Comparison of ENCODE assay signal across 1 cellular context in the genomic region with DNA sequence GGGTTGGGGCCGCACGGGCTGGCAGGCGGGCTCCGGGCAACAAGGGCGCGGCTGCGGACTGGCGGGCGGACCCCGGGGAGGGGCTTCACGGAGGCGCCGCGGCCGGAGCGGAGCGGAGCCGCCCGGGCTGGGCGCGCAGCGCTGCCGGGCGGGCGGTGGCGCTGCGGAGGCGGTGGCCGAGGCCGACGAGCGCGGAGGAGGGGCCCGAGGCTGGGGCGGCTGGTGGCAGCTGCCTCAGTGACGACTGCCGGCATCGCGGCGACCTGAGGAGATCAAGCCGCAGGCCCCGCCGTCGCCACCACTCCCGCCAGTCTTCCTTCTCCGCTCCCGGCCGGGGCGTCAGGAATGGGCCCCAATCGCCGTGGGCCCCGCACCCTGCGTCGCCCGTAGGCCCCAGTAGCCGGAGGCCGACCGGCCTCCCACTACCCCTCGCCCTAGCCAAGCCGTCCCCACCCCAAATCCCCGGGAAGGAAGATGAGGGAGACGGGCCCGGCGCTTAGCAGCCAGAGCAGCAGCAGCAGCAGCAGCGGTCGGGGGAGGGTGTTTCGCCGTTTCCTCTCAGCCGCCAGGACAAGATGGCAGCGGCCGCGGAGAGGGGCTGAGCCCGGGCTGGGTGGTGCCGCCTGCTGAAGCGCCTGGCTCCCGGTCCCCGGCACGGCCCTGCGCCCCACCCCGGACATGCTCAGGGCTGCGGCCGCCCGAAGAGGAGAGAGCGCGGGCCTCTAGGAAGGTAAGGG.
TF ChIP-seq lines count a peak whose summit lies in the region.

A gene (plus strand): TSS at position 222 of the 737 bp plus-strand sequence.

TF ChIP-seq in WTC11, 78 proteins besides CTCF, POLR2A, EP300 and RAD21 (continued from another document and continues in another):
- TF ChIP-seq, protein P1, sequence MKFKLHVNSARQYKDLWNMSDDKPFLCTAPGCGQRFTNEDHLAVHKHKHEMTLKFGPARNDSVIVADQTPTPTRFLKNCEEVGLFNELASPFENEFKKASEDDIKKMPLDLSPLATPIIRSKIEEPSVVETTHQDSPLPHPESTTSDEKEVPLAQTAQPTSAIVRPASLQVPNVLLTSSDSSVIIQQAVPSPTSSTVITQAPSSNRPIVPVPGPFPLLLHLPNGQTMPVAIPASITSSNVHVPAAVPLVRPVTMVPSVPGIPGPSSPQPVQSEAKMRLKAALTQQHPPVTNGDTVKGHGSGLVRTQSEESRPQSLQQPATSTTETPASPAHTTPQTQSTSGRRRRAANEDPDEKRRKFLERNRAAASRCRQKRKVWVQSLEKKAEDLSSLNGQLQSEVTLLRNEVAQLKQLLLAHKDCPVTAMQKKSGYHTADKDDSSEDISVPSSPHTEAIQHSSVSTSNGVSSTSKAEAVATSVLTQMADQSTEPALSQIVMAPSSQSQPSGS (CRISPR knock-in tag; IDR thresholded peaks at IDR 0.05; ENCODE audit: borderline replicate concordance, low read depth), result no peak
- TF ChIP-seq NR3C1 (CRISPR knock-in tag; conservative IDR thresholded peaks at IDR 0.05; ENCODE audit: low read depth) (peak; percentile 80; the same call in 1 of the 2 replicates), KAT7 (CRISPR knock-in tag; IDR thresholded peaks at IDR 0.05; ENCODE audit: borderline replicate concordance) (no peak; the same call in 1 of the 2 replicates), CBFB (CRISPR knock-in tag; IDR thresholded peaks at IDR 0.05; ENCODE audit: low read depth) (peak; percentile 59; the same call in 1 of the 2 replicates), OVOL2 (CRISPR knock-in tag; IDR thresholded peaks at IDR 0.05; ENCODE audit: borderline replicate concordance) (no peak), RELA (CRISPR knock-in tag; IDR thresholded peaks at IDR 0.05; ENCODE audit: borderline replicate concordance) (0 out of 2 replicates have a peak, but pooled peaks have one; percentile 49), ATF1 (CRISPR knock-in tag; IDR thresholded peaks at IDR 0.05) (peak; percentile 64; the same call in 1 of the 2 replicates), TCF7 (CRISPR knock-in tag; IDR thresholded peaks at IDR 0.05; ENCODE audit: low read depth) (no peak; the same call in 1 of the 2 replicates), TEAD1 (CRISPR knock-in tag; IDR thresholded peaks at IDR 0.05) (no peak), NFE2L1 (CRISPR knock-in tag; IDR thresholded peaks at IDR 0.05) (no peak), FOXK1 (CRISPR knock-in tag; IDR thresholded peaks at IDR 0.05) (no peak), JAZF1 (CRISPR knock-in tag; IDR thresholded peaks at IDR 0.05) (no peak), ZNF423 (CRISPR knock-in tag; IDR thresholded peaks at IDR 0.05) (no peak), ZNF232 (CRISPR knock-in tag; IDR thresholded peaks at IDR 0.05) (0 out of 2 replicates have a peak, but pooled peaks have one; percentile 10), ZNF219 (CRISPR knock-in tag; IDR thresholded peaks at IDR 0.05; ENCODE audit: borderline replicate concordance) (no peak), NFYB (CRISPR knock-in tag; conservative IDR thresholded peaks at IDR 0.05; ENCODE audit: low read depth) (no peak)
- TF ChIP-seq, protein P2, sequence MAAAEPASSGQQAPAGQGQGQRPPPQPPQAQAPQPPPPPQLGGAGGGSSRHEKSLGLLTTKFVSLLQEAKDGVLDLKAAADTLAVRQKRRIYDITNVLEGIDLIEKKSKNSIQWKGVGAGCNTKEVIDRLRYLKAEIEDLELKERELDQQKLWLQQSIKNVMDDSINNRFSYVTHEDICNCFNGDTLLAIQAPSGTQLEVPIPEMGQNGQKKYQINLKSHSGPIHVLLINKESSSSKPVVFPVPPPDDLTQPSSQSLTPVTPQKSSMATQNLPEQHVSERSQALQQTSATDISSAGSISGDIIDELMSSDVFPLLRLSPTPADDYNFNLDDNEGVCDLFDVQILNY (CRISPR knock-in tag; IDR thresholded peaks at IDR 0.05), result no peak
- TF ChIP-seq, protein P3, sequence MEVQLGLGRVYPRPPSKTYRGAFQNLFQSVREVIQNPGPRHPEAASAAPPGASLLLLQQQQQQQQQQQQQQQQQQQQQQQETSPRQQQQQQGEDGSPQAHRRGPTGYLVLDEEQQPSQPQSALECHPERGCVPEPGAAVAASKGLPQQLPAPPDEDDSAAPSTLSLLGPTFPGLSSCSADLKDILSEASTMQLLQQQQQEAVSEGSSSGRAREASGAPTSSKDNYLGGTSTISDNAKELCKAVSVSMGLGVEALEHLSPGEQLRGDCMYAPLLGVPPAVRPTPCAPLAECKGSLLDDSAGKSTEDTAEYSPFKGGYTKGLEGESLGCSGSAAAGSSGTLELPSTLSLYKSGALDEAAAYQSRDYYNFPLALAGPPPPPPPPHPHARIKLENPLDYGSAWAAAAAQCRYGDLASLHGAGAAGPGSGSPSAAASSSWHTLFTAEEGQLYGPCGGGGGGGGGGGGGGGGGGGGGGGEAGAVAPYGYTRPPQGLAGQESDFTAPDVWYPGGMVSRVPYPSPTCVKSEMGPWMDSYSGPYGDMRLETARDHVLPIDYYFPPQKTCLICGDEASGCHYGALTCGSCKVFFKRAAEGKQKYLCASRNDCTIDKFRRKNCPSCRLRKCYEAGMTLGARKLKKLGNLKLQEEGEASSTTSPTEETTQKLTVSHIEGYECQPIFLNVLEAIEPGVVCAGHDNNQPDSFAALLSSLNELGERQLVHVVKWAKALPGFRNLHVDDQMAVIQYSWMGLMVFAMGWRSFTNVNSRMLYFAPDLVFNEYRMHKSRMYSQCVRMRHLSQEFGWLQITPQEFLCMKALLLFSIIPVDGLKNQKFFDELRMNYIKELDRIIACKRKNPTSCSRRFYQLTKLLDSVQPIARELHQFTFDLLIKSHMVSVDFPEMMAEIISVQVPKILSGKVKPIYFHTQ (CRISPR knock-in tag; IDR thresholded peaks at IDR 0.05), result no peak
- TF ChIP-seq, protein P4, sequence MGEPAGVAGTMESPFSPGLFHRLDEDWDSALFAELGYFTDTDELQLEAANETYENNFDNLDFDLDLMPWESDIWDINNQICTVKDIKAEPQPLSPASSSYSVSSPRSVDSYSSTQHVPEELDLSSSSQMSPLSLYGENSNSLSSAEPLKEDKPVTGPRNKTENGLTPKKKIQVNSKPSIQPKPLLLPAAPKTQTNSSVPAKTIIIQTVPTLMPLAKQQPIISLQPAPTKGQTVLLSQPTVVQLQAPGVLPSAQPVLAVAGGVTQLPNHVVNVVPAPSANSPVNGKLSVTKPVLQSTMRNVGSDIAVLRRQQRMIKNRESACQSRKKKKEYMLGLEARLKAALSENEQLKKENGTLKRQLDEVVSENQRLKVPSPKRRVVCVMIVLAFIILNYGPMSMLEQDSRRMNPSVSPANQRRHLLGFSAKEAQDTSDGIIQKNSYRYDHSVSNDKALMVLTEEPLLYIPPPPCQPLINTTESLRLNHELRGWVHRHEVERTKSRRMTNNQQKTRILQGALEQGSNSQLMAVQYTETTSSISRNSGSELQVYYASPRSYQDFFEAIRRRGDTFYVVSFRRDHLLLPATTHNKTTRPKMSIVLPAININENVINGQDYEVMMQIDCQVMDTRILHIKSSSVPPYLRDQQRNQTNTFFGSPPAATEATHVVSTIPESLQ (CRISPR knock-in tag; IDR thresholded peaks at IDR 0.05), result no peak
- TF ChIP-seq, protein P5, sequence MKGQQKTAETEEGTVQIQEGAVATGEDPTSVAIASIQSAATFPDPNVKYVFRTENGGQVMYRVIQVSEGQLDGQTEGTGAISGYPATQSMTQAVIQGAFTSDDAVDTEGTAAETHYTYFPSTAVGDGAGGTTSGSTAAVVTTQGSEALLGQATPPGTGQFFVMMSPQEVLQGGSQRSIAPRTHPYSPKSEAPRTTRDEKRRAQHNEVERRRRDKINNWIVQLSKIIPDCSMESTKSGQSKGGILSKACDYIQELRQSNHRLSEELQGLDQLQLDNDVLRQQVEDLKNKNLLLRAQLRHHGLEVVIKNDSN (CRISPR knock-in tag; IDR thresholded peaks at IDR 0.05), result no peak
- TF ChIP-seq, protein P6, sequence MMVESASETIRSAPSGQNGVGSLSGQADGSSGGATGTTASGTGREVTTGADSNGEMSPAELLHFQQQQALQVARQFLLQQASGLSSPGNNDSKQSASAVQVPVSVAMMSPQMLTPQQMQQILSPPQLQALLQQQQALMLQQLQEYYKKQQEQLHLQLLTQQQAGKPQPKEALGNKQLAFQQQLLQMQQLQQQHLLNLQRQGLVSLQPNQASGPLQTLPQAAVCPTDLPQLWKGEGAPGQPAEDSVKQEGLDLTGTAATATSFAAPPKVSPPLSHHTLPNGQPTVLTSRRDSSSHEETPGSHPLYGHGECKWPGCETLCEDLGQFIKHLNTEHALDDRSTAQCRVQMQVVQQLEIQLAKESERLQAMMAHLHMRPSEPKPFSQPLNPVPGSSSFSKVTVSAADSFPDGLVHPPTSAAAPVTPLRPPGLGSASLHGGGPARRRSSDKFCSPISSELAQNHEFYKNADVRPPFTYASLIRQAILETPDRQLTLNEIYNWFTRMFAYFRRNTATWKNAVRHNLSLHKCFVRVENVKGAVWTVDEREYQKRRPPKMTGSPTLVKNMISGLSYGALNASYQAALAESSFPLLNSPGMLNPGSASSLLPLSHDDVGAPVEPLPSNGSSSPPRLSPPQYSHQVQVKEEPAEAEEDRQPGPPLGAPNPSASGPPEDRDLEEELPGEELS (CRISPR knock-in tag; IDR thresholded peaks at IDR 0.05), result peak; percentile 5; the same call in 1 of the 2 replicates
- TF ChIP-seq, protein P7, sequence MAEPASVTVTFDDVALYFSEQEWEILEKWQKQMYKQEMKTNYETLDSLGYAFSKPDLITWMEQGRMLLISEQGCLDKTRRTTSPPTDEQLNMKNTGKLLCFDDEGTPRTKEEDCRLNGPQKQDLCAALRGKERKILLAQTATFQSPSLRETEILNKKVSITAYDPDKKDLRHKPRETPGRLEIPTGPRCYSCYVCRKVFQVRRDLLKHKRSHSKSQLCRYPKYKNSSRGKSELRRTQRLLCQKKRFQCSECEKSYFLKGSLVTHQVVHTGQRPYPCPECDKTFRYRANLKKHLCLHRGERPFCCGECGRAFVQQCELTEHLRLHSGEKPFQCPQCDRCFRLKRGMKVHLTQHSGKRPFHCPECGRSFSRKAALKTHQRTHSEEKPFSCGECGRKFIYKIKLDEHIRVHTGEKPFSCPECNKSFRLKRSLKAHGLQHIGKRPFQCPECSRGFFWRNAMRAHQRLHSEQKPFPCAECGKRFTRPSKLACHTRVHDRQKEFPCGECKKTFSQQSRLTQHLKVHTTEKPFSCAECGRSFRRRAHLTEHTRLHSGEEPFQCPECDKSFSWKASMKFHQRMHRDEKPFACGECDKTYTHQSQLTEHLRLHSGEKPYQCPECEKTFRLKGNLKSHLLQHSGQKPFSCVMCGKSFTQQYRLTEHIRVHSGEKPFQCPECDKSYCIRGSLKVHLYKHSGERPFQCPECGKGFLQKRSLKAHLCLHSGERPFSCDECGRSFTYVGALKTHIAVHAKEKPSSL (CRISPR knock-in tag; conservative IDR thresholded peaks at IDR 0.05), result no peak
- TF ChIP-seq, protein P8, sequence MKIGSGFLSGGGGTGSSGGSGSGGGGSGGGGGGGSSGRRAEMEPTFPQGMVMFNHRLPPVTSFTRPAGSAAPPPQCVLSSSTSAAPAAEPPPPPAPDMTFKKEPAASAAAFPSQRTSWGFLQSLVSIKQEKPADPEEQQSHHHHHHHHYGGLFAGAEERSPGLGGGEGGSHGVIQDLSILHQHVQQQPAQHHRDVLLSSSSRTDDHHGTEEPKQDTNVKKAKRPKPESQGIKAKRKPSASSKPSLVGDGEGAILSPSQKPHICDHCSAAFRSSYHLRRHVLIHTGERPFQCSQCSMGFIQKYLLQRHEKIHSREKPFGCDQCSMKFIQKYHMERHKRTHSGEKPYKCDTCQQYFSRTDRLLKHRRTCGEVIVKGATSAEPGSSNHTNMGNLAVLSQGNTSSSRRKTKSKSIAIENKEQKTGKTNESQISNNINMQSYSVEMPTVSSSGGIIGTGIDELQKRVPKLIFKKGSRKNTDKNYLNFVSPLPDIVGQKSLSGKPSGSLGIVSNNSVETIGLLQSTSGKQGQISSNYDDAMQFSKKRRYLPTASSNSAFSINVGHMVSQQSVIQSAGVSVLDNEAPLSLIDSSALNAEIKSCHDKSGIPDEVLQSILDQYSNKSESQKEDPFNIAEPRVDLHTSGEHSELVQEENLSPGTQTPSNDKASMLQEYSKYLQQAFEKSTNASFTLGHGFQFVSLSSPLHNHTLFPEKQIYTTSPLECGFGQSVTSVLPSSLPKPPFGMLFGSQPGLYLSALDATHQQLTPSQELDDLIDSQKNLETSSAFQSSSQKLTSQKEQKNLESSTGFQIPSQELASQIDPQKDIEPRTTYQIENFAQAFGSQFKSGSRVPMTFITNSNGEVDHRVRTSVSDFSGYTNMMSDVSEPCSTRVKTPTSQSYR (CRISPR knock-in tag; IDR thresholded peaks at IDR 0.05), result no peak
- TF ChIP-seq, protein P9, sequence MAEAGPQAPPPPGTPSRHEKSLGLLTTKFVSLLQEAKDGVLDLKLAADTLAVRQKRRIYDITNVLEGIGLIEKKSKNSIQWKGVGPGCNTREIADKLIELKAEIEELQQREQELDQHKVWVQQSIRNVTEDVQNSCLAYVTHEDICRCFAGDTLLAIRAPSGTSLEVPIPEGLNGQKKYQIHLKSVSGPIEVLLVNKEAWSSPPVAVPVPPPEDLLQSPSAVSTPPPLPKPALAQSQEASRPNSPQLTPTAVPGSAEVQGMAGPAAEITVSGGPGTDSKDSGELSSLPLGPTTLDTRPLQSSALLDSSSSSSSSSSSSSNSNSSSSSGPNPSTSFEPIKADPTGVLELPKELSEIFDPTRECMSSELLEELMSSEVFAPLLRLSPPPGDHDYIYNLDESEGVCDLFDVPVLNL (CRISPR knock-in tag; IDR thresholded peaks at IDR 0.05; ENCODE audit: borderline replicate concordance, low read depth), result no peak
- TF ChIP-seq, protein P10, sequence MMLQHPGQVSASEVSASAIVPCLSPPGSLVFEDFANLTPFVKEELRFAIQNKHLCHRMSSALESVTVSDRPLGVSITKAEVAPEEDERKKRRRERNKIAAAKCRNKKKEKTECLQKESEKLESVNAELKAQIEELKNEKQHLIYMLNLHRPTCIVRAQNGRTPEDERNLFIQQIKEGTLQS (CRISPR knock-in tag; conservative IDR thresholded peaks at IDR 0.05), result no peak
- TF ChIP-seq, protein P11, sequence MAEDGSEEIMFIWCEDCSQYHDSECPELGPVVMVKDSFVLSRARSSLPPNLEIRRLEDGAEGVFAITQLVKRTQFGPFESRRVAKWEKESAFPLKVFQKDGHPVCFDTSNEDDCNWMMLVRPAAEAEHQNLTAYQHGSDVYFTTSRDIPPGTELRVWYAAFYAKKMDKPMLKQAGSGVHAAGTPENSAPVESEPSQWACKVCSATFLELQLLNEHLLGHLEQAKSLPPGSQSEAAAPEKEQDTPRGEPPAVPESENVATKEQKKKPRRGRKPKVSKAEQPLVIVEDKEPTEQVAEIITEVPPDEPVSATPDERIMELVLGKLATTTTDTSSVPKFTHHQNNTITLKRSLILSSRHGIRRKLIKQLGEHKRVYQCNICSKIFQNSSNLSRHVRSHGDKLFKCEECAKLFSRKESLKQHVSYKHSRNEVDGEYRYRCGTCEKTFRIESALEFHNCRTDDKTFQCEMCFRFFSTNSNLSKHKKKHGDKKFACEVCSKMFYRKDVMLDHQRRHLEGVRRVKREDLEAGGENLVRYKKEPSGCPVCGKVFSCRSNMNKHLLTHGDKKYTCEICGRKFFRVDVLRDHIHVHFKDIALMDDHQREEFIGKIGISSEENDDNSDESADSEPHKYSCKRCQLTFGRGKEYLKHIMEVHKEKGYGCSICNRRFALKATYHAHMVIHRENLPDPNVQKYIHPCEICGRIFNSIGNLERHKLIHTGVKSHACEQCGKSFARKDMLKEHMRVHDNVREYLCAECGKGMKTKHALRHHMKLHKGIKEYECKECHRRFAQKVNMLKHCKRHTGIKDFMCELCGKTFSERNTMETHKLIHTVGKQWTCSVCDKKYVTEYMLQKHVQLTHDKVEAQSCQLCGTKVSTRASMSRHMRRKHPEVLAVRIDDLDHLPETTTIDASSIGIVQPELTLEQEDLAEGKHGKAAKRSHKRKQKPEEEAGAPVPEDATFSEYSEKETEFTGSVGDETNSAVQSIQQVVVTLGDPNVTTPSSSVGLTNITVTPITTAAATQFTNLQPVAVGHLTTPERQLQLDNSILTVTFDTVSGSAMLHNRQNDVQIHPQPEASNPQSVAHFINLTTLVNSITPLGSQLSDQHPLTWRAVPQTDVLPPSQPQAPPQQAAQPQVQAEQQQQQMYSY (CRISPR knock-in tag; IDR thresholded peaks at IDR 0.05), result no peak
